10 cellular contexts compared by ENCODE assay signal in the genomic region with DNA sequence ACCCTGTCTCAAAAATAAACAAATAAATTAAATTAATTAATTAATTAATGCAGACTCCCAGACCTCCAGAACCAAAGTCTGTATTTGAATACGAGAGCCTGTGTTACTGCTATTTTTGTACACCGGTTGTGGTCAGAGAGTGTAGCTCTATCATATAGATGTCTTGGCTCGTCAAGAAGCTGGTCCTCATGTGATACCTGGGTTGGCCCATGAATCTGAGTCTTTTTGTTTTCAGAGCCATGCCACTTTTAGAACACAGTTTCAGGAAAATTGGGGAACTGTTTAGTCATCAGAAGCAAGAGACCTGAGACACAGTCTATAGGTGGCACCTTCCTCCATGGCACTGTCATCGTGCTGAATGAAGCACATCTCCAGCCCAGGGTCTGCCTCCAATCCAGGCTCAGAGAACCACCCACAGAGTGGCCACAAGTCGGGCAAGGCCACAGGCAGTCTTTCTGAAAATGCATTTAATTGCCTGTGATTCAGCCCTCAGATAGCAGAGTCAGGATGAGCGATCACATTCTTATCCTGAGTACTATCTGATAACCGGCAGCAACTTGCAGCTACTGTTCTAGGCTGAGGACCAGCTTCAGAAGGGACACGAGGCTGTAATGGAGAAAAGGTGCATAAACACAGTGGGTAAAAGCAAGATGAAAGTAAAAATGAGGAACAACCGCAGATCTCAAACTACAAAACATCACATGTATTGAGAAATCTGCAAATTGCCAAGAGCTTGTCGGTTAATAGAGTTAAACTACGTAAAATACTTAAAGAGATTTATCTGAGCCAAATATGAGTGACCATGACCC. TPM values are rescaled to one million over a fixed set of nuclear protein-coding genes. Genes with fewer than 3 reads are reported as not detected.
DNase-seq lines count a peak whose midpoint lies in the region; ATAC-seq and TF ChIP-seq lines count a peak whose summit lies in the region.
"Had no signal": no experiment of that assay in that cellular context is flagged by ENCODE, and none has a peak within 500 bp of the region (broad histone marks: within the 10 kb centered on the region; RNA-seq: fewer than 3 reads in every experiment).

No MANE protein-coding gene starts in this region.

- 62 to 71% methylated on average over 11 of the region's 11 CpGs for WGBS in upper lobe of left lung, 2 donors

- H3K27ac ChIP-seq in upper lobe of left lung, result peak overlapping the region; percentile 52 to 72 (median 55)

- peaks cover 0 to 5% (median 2%) of the 10 kb centered on the region in 4 donors for H3K4me1 ChIP-seq in upper lobe of left lung

- no peak for TF ChIP-seq CTCF in upper lobe of left lung (IDR thresholded peaks at IDR 0.05)

- no peaks in the 10 kb centered on the region for H3K27me3 ChIP-seq in upper lobe of left lung

- DNase-seq in stimulated activated CD4-positive, alpha-beta T cell treated with anti-CD3 and anti-CD28 coated beads, Interleukin-15, amount 100 ng/mL, for 24 hours, result peak; percentile 47
- no peak for DNase-seq in stimulated activated CD4-positive, alpha-beta T cell treated with anti-CD3 and anti-CD28 coated beads, Interleukin-12 subunit alpha, Interleukin-12 subunit beta, amount 100 ng/mL, for 4 hours
- DNase-seq in SIG-M5 (lab: John Stamatoyannopoulos, UW) (peak; percentile 24), upper lobe of left lung (no peak), HEK293T (ENCODE audit: extremely low spot score) (no peak), foreskin melanocyte (no peak), DMS153 (lab: John Stamatoyannopoulos, UW) (no peak)
- DNase-seq: DMS79, NCI-H187 had no signal

- POLR2A ChIA-PET in HEK293T (lab: Yijun Ruan, JAX), result interaction anchor here (2.0 kb wide), 1 partner anchor 15 kb away, joined by 7 read pairs; a partner anchor contains a TSS

- TF ChIP-seq POLR2A in upper lobe of left lung (IDR thresholded peaks at IDR 0.05), result no peak

- H3K4me3 ChIP-seq in upper lobe of left lung, result no peak overlapping the region

- ATAC-seq in esophagus mucosa (peak; percentile 12), upper lobe of left lung (ENCODE audit: low FRiP score in 2 of 2) (no peak)

- CTCF ChIA-PET in HEK293T (lab: Yijun Ruan, JAX), result no interaction called here

- H3K36me3 ChIP-seq in upper lobe of left lung, result no peaks in the 10 kb centered on the region

- H3K9me3 ChIP-seq in upper lobe of left lung, result no peaks in the 10 kb centered on the region

- TF ChIP-seq EP300 in upper lobe of left lung (IDR thresholded peaks at IDR 0.05), result no peak

TF ChIP-seq in HEK293T, 16 proteins besides CTCF, POLR2A, EP300 and RAD21:
- no peak for TF ChIP-seq ARNT (IDR thresholded peaks at IDR 0.05)
- no peak for TF ChIP-seq BHLHE40 (IDR thresholded peaks at IDR 0.05; ENCODE audit: borderline replicate concordance)
- TF ChIP-seq, protein P1, sequence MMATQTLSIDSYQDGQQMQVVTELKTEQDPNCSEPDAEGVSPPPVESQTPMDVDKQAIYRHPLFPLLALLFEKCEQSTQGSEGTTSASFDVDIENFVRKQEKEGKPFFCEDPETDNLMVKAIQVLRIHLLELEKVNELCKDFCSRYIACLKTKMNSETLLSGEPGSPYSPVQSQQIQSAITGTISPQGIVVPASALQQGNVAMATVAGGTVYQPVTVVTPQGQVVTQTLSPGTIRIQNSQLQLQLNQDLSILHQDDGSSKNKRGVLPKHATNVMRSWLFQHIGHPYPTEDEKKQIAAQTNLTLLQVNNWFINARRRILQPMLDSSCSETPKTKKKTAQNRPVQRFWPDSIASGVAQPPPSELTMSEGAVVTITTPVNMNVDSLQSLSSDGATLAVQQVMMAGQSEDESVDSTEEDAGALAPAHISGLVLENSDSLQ (IDR thresholded peaks at IDR 0.05), result no peak
- no peak for TF ChIP-seq FOXK2 (IDR thresholded peaks at IDR 0.05)
- no peak for TF ChIP-seq L3MBTL2 (conservative IDR thresholded peaks at IDR 0.05)
- TF ChIP-seq SUZ12 (IDR thresholded peaks at IDR 0.05), result no peak
- no peak for TF ChIP-seq LEF1 (IDR thresholded peaks at IDR 0.05; ENCODE audit: borderline replicate concordance)
- TF ChIP-seq TARDBP (IDR thresholded peaks at IDR 0.05), result no peak
- no peak for TF ChIP-seq ZNF384 (IDR thresholded peaks at IDR 0.05)
- no peak for TF ChIP-seq HDGF (IDR thresholded peaks at IDR 0.05; ENCODE audit: borderline replicate concordance)
- no peak for TF ChIP-seq ELF4 (IDR thresholded peaks at IDR 0.05)
- no peak for TF ChIP-seq FOXA1 (IDR thresholded peaks at IDR 0.05)
- no peak for TF ChIP-seq CTBP1 (IDR thresholded peaks at IDR 0.05; ENCODE audit: borderline replicate concordance)
- TF ChIP-seq NFRKB (IDR thresholded peaks at IDR 0.05), result no peak
- no peak for TF ChIP-seq SP1 (IDR thresholded peaks at IDR 0.05)
- no peak for TF ChIP-seq FOXM1 (IDR thresholded peaks at IDR 0.05; ENCODE audit: borderline replicate concordance)

RNA-seq across cellular contexts. Expression of a gene that starts 14.2 kb away (rescaled TPM):
- total RNA-seq in esophagus mucosa (50.1 TPM), upper lobe of left lung (10 to 100 TPM; 37.3 to 62.9 (median 46.0) TPM)

Comparison
In these comparisons a context has a peak if more than half of its experiments do, and no peak if none do; other contexts are left out.
1. DNase-seq: peak in stimulated activated CD4-positive, alpha-beta T cell treated with anti-CD3 and anti-CD28 coated beads, Interleukin-15, amount 100 ng/mL, for 24 hours (single experiment) and SIG-M5 (single experiment); none in stimulated activated CD4-positive, alpha-beta T cell treated with anti-CD3 and anti-CD28 coated beads, Interleukin-12 subunit alpha, Interleukin-12 subunit beta, amount 100 ng/mL, for 4 hours (single experiment), upper lobe of left lung (0 of 2), HEK293T (single experiment), foreskin melanocyte (single experiment) and DMS153 (single experiment).